In the genomic region with DNA sequence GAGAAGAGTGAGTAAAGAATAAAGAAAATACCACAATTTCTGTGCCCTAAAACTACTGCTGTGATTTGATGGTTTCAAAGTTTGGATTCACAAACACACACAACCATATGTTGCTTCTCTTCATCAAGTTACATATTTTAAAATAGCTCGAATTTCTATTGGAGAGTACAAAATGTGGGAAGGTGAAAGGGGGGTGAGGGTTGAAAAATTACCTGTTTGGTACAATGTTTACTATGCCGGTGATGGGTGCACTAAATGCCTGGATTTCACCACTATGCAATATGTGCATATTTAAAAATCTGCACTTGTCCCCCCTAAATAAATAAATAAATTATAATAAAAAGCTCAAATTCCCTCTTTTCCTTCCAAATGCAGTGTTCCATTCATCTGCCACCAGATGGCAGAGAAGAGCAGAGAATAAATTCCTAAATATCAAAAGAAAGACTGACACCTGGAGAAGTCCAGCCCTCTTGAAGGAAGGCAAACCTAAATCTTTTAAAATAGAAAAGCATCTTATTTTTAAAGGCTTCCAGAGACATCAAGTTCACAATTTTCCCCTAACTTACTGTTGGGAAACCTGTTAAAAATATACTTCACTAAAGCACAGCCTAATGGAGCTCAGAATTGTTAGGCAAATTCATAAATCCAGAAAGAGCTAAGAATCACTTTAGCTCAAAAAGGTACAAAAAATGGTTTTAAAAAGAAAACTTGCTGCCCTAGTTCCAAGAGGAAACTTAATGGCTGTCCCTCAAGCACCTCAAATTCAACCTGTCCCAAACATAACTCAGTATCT, we compare ENCODE assay signal across 9 cellular contexts. TPM values are rescaled to one million over a fixed set of nuclear protein-coding genes. Genes with fewer than 3 reads are reported as not detected.
A peak's percentile ranks its signal among the peaks of the same experiment; 100 is the strongest.
DNase-seq lines count a peak whose midpoint lies in the region; ATAC-seq and TF ChIP-seq lines count a peak whose summit lies in the region.
"Had no signal": no experiment of that assay in that cellular context is flagged by ENCODE, and none has a peak within 500 bp of the region (broad histone marks: within the 10 kb centered on the region; RNA-seq: fewer than 3 reads in every experiment).

No MANE protein-coding gene starts in this region.

- no peak for ATAC-seq in stimulated activated memory B cell treated with anti-CD40 and anti-IgM and Interleukin-4, amounts not matched to agents 10 μg/mL and 1 μg/mL and 100 μg/mL, for 72 hours
- ATAC-seq in stimulated activated naive B cell treated with anti-CD40 and anti-IgM and Interleukin-4, amounts not matched to agents 10 μg/mL and 1 μg/mL and 100 μg/mL, for 72 hours (replicated peaks): no peak
- no peak for ATAC-seq in HG03097 (IDR thresholded peaks at IDR 0.05; ENCODE audit: low FRiP score, unreplicated experiment)

- intact Hi-C loops in OCI-LY7 (cut with micrococcal nuclease; ENCODE audit: unreplicated experiment): loop anchor here (1.0 to 5.0 kb wide), 3 partner anchors 43 to 353 kb away; no protein-coding TSS in a partner anchor

- no peak overlapping the region for H2AFZ ChIP-seq in OCI-LY7 (ENCODE audit: low read length)

- H3K4me3 Mint-ChIP-seq in endothelial cell (ENCODE audit: unreplicated experiment): no peak overlapping the region
- no peak overlapping the region for H3K4me3 Mint-ChIP-seq in stimulated activated memory B cell treated with anti-CD40 and anti-IgM and Interleukin-4, amounts not matched to agents 10 μg/mL and 1 μg/mL and 100 μg/mL, for 72 hours
- H3K4me3 Mint-ChIP-seq in stimulated activated naive B cell treated with anti-CD40 and anti-IgM and Interleukin-4, amounts not matched to agents 10 μg/mL and 1 μg/mL and 100 μg/mL, for 72 hours: no peak overlapping the region

- no peaks in the 10 kb centered on the region for H3K9me3 ChIP-seq in OCI-LY7 (ENCODE audit: low read length)
- H3K9me3 ChIP-seq in neutrophil: no peaks in the 10 kb centered on the region

- H3K27ac ChIP-seq in OCI-LY7 (ENCODE audit: low read depth, low read length, poor library complexity, severe bottlenecking) (no peak overlapping the region), neutrophil (no peak overlapping the region)
- H3K27ac ChIP-seq: epithelial cell of prostate had no signal

- H3K9me2 ChIP-seq in OCI-LY7 (ENCODE audit: insufficient read depth, low read length): no peaks in the 10 kb centered on the region

- H3K36me3 ChIP-seq in OCI-LY7 (ENCODE audit: insufficient read depth, low read length) (no peaks in the 10 kb centered on the region), neutrophil (no peaks in the 10 kb centered on the region)

- no peaks in the 10 kb centered on the region for H3K36me3 Mint-ChIP-seq in endothelial cell (ENCODE audit: low read depth, unreplicated experiment)
- H3K36me3 Mint-ChIP-seq in stimulated activated memory B cell treated with anti-CD40 and anti-IgM and Interleukin-4, amounts not matched to agents 10 μg/mL and 1 μg/mL and 100 μg/mL, for 72 hours: peaks cover 2% of the 10 kb centered on the region
- peaks cover 5 to 12% of the 10 kb centered on the region in 2 donors for H3K36me3 Mint-ChIP-seq in stimulated activated naive B cell treated with anti-CD40 and anti-IgM and Interleukin-4, amounts not matched to agents 10 μg/mL and 1 μg/mL and 100 μg/mL, for 72 hours

- H3K79me2 ChIP-seq in OCI-LY7 (ENCODE audit: insufficient read depth, low read depth, low read length): no peaks in the 10 kb centered on the region

- TF ChIP-seq CTCF in AG09309 (IDR thresholded peaks at IDR 0.05; ENCODE audit: control insufficient read depth, insufficient read depth, low read depth, low read length, missing control alignments) (peak; percentile 67), GM20000 (IDR thresholded peaks at IDR 0.05; ENCODE audit: extremely low read depth, missing control alignments) (peak; percentile 58), OCI-LY7 (conservative IDR thresholded peaks at IDR 0.05; ENCODE audit: low read length) (peak; percentile 88), endothelial cell (IDR thresholded peaks at IDR 0.05; ENCODE audit: unreplicated experiment) (peak; percentile 77), neutrophil (IDR thresholded peaks at IDR 0.05) (peak; percentile 20)

- DNase-seq in AG09309 (ENCODE audit: low read depth) (no peak), GM20000 (ENCODE audit: low spot score) (peak; percentile 21), OCI-LY7 (ENCODE audit: low spot score) (peak; percentile 51), endothelial cell (ENCODE audit: low spot score) (no peak)
- no peak for DNase-seq in stimulated activated naive B cell treated with anti-CD40 and anti-IgM and Interleukin-4, amounts not matched to agents 10 μg/mL and 1 μg/mL and 100 μg/mL, for 72 hours

- no peak overlapping the region for H3K4me2 ChIP-seq in OCI-LY7 (ENCODE audit: low read length)

- H3K4me1 Mint-ChIP-seq in endothelial cell (ENCODE audit: unreplicated experiment): peaks cover 13% of the 10 kb centered on the region
- H3K4me1 Mint-ChIP-seq in stimulated activated memory B cell treated with anti-CD40 and anti-IgM and Interleukin-4, amounts not matched to agents 10 μg/mL and 1 μg/mL and 100 μg/mL, for 72 hours: peaks cover 10% of the 10 kb centered on the region
- H3K4me1 Mint-ChIP-seq in stimulated activated naive B cell treated with anti-CD40 and anti-IgM and Interleukin-4, amounts not matched to agents 10 μg/mL and 1 μg/mL and 100 μg/mL, for 72 hours: no peaks in the 10 kb centered on the region

- H3K27ac Mint-ChIP-seq in endothelial cell (ENCODE audit: unreplicated experiment): no peak overlapping the region
- no peak overlapping the region for H3K27ac Mint-ChIP-seq in stimulated activated memory B cell treated with anti-CD40 and anti-IgM and Interleukin-4, amounts not matched to agents 10 μg/mL and 1 μg/mL and 100 μg/mL, for 72 hours
- no peak overlapping the region for H3K27ac Mint-ChIP-seq in stimulated activated naive B cell treated with anti-CD40 and anti-IgM and Interleukin-4, amounts not matched to agents 10 μg/mL and 1 μg/mL and 100 μg/mL, for 72 hours

- POLR2A ChIA-PET in OCI-LY7 (lab: Charles Lee): interaction anchor here (0.7 kb wide), 2 partner anchors 200 to 423 kb away, joined by 3 read pairs; no protein-coding TSS in a partner anchor

- H3K4me1 ChIP-seq in OCI-LY7 (ENCODE audit: insufficient read depth, low read length, poor library complexity, severe bottlenecking) (no peaks in the 10 kb centered on the region), neutrophil (ENCODE audit: control insufficient read depth in 1 of 2, insufficient read depth in 1 of 2, low read depth in 1 of 2, low read length in 1 of 2) (no peaks in the 10 kb centered on the region)

- H3K4me3 ChIP-seq in AG09309 (ENCODE audit: control insufficient read depth, low read depth, low read length) (no peak overlapping the region), OCI-LY7 (ENCODE audit: low read depth, low read length, poor library complexity, severe bottlenecking) (no peak overlapping the region), neutrophil (ENCODE audit: low read depth in 1 of 2, low read length in 1 of 2) (no peak overlapping the region)

- H3K27me3 Mint-ChIP-seq in endothelial cell (ENCODE audit: unreplicated experiment): no peaks in the 10 kb centered on the region
- no peaks in the 10 kb centered on the region for H3K27me3 Mint-ChIP-seq in stimulated activated memory B cell treated with anti-CD40 and anti-IgM and Interleukin-4, amounts not matched to agents 10 μg/mL and 1 μg/mL and 100 μg/mL, for 72 hours
- H3K27me3 Mint-ChIP-seq in stimulated activated naive B cell treated with anti-CD40 and anti-IgM and Interleukin-4, amounts not matched to agents 10 μg/mL and 1 μg/mL and 100 μg/mL, for 72 hours: no peaks in the 10 kb centered on the region

- CTCF ChIA-PET in OCI-LY7 (lab: Charles Lee; ENCODE audit: unreplicated experiment): interaction anchor here (1.3 kb wide), 1 partner anchor 40 kb away, joined by 3 read pairs; no protein-coding TSS in a partner anchor

- H4K20me1 ChIP-seq in OCI-LY7 (ENCODE audit: insufficient read depth, low read length): no peaks in the 10 kb centered on the region

- BruUV-seq in OCI-LY7 (replicated peaks; lab: Mats Ljungman, UMichigan): no TSS peak

- H3K9me3 Mint-ChIP-seq in endothelial cell (ENCODE audit: unreplicated experiment): no peaks in the 10 kb centered on the region
- no peaks in the 10 kb centered on the region for H3K9me3 Mint-ChIP-seq in stimulated activated memory B cell treated with anti-CD40 and anti-IgM and Interleukin-4, amounts not matched to agents 10 μg/mL and 1 μg/mL and 100 μg/mL, for 72 hours
- no peaks in the 10 kb centered on the region for H3K9me3 Mint-ChIP-seq in stimulated activated naive B cell treated with anti-CD40 and anti-IgM and Interleukin-4, amounts not matched to agents 10 μg/mL and 1 μg/mL and 100 μg/mL, for 72 hours

- H3K27me3 ChIP-seq in neutrophil: no peaks in the 10 kb centered on the region

RNA-seq across cellular contexts. Expression of a gene that starts 24.8 kb away (rescaled TPM):
- 20.6 and 25.8 TPM in 2 replicates for total RNA-seq in OCI-LY7 (2014; rRNA removed; shearing (Covaris generic))
- 46.0 and 50.3 TPM in 2 replicates for total RNA-seq in OCI-LY7 (2022)
- total RNA-seq in endothelial cell (ENCODE audit: unreplicated experiment): 57.1 TPM

RNA-seq across cellular contexts. Expression of a gene that starts 43.1 kb away (rescaled TPM):
- total RNA-seq in OCI-LY7 (2014; rRNA removed; shearing (Covaris generic)): 0.23 and 0.28 TPM in 2 replicates
- total RNA-seq in OCI-LY7 (2022) (5.2 and 6.2 TPM in 2 replicates), endothelial cell (ENCODE audit: unreplicated experiment) (200 TPM)

Comparison
In these comparisons a context has a peak if more than half of its experiments do, and no peak if none do; other contexts are left out.
1. DNase-seq: peak in GM20000 (single experiment) and OCI-LY7 (single experiment); none in AG09309 (single experiment), endothelial cell (single experiment) and stimulated activated naive B cell treated with anti-CD40 and anti-IgM and Interleukin-4, amounts not matched to agents 10 μg/mL and 1 μg/mL and 100 μg/mL, for 72 hours (single experiment).
2. CTCF ChIP-seq: peak in every context shown above with its lines; median percentile 88 in OCI-LY7; 77 in endothelial cell; 67 in AG09309; 58 in GM20000; 20 in neutrophil.
3. RNA of a gene that starts 43.1 kb away (total RNA-seq): 200 TPM in endothelial cell (single experiment); 0.23 to 6.2 TPM in OCI-LY7; every median in the first group is over 10 times any median in the second.